ENCODE assay signal across 17 cellular contexts in the genomic region with DNA sequence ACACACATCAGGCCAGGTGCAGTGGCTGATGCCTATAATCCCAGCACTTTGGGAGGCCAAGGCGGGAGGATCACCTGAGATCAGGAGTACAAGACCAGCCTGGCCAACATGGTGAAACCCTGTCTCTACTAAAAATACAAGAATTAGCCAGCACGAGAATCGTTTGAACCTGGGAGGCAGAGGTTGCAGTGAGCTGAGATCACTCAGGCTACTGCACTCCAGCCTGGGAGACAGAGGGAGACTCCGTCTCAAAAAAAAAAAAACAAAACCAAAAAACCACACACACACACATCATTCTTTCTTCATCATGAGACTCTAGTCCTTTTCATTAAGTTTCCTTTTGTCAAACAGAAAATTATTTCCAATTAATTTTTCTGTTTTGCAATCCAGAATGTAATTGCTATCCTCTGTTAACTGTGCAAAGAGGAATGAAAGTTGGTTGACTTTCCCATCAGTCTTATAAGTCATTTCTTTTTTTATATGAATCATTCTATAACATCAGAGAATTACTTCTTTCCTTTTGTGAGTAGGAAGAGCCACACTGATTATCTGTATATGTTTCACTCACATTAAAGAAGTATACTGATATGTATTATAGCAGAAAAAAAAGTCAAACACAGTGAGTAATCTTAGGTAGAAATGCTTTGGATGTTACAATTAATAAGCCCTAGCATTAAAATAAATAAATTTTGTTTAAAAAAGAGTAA. TPM values are rescaled to one million over a fixed set of nuclear protein-coding genes. Genes with fewer than 3 reads are reported as not detected.
DNase-seq lines count a peak whose midpoint lies in the region; ATAC-seq and TF ChIP-seq lines count a peak whose summit lies in the region.
"Had no signal": no experiment of that assay in that cellular context is flagged by ENCODE, and none has a peak within 500 bp of the region (broad histone marks: within the 10 kb centered on the region; RNA-seq: fewer than 3 reads in every experiment).

No MANE protein-coding gene starts in this region.

- peak overlapping the region; percentile 53; the same call in 1 of the 2 replicates for H3K18ac ChIP-seq in IMR-90 (ENCODE audit: low read depth, low read length)

- peak overlapping the region; percentile 59; the same call in 1 of the 3 replicates for H2BK15ac ChIP-seq in IMR-90 (ENCODE audit: low read depth, low read length)

- ATAC-seq in activated T-cell treated with anti-CD3 and anti-CD28 coated beads, Interleukin-2, amount 50 U/mL, for 72 hours (replicated peaks in 1 of 2), result peak; percentile 53 to 58
- no peak for ATAC-seq in IMR-90 (ENCODE audit: low read depth)
- ATAC-seq in stimulated activated effector memory CD8-positive, alpha-beta T cell treated with anti-CD3 and anti-CD28 coated beads, Interleukin-12 subunit alpha, Interleukin-12 subunit beta, amount 100 ng/mL, for 72 hours, result peak; percentile 34
- ATAC-seq in right lobe of liver, result no peak
- ATAC-seq in GM18907 (IDR thresholded peaks at IDR 0.05; ENCODE audit: unreplicated experiment), result no peak

- WGBS in IMR-90 (ENCODE audit: extremely low coverage in 2 of 2, insufficient read length in 1 of 2), 2 experiments, result 100% methylated on average over 1 of the region's 4 CpGs; no CpG with 5 or more reads in 1 of the 2 experiments
- WGBS in right lobe of liver (ENCODE audit: insufficient coverage, low coverage, low lambda C conversion rate, missing lambda C conversion rate), result 65% methylated on average over 4 of the region's 4 CpGs

- H4K91ac ChIP-seq in IMR-90 (ENCODE audit: insufficient read depth, low read depth, low read length), result no peak overlapping the region

- H3K9me3 Mint-ChIP-seq in activated T-cell treated with anti-CD3 and anti-CD28 coated beads, Interleukin-2, amount 50 U/mL, for 72 hours, result no peaks in the 10 kb centered on the region
- peaks cover 5% of the 10 kb centered on the region for H3K9me3 Mint-ChIP-seq in activated T-helper 2 cell treated with anti-CD3 and anti-CD28 coated beads, Interferon-gamma antibody, Interleukin-2, Interleukin-4, amounts not matched to agents 10 μg/mL and 5 μg/mL and 100 μg/mL, durations not matched to agents 14 hours and 24 hours and 36 hours
- no peaks in the 10 kb centered on the region for H3K9me3 Mint-ChIP-seq in stimulated activated effector memory CD8-positive, alpha-beta T cell treated with anti-CD3 and anti-CD28 coated beads, Interleukin-12 subunit alpha, Interleukin-12 subunit beta, amount 100 ng/mL, for 72 hours

- H2AFZ ChIP-seq in IMR-90 (replicated peaks; ENCODE audit: low read length, poor library complexity), result no peak overlapping the region

- H3K36me3 ChIP-seq in IMR-90 (ENCODE audit: control insufficient read depth, insufficient read depth, low read length), result no peaks in the 10 kb centered on the region
- no peaks in the 10 kb centered on the region for H3K36me3 ChIP-seq in right lobe of liver

- H3K79me1 ChIP-seq in IMR-90 (ENCODE audit: low read depth in 1 of 2, low read length in 2 of 2), result no peaks in the 10 kb centered on the region

- POLR2A ChIA-PET in IMR-90 (lab: Charles Lee; ENCODE audit: unreplicated experiment), result no interaction called here

- peak overlapping the region; percentile 50 for H3K27ac Mint-ChIP-seq in activated T-cell treated with anti-CD3 and anti-CD28 coated beads, Interleukin-2, amount 50 U/mL, for 72 hours
- H3K27ac Mint-ChIP-seq in activated T-helper 2 cell treated with anti-CD3 and anti-CD28 coated beads, Interferon-gamma antibody, Interleukin-2, Interleukin-4, amounts not matched to agents 10 μg/mL and 5 μg/mL and 100 μg/mL, durations not matched to agents 14 hours and 24 hours and 36 hours, result peak overlapping the region; percentile 70
- H3K27ac Mint-ChIP-seq in stimulated activated effector memory CD8-positive, alpha-beta T cell treated with anti-CD3 and anti-CD28 coated beads, Interleukin-12 subunit alpha, Interleukin-12 subunit beta, amount 100 ng/mL, for 72 hours, result no peak overlapping the region
- H3K27ac Mint-ChIP-seq: CD14-positive monocyte had no signal

- H4K20me1 ChIP-seq in IMR-90 (ENCODE audit: insufficient read depth, low read length), result no peaks in the 10 kb centered on the region

- H3K4ac ChIP-seq in IMR-90 (ENCODE audit: low read depth, low read length), result no peak overlapping the region

- no peak overlapping the region for H2BK5ac ChIP-seq in IMR-90 (ENCODE audit: low read depth, low read length, poor library complexity, severe bottlenecking)

- no peak overlapping the region for H3K23ac ChIP-seq in IMR-90 (ENCODE audit: low read depth, low read length)

- dilution Hi-C loops in IMR-90 (cut with HindIII; ENCODE audit: low sequenced_read_pairs, unreplicated experiment), result no loop called here

- H2BK120ac ChIP-seq in IMR-90 (ENCODE audit: low read depth, low read length), result no peak overlapping the region

- no peak overlapping the region for H3K14ac ChIP-seq in IMR-90 (replicated peaks; ENCODE audit: low read depth, low read length)

- TF ChIP-seq CTCF in IMR-90 (conservative IDR thresholded peaks at IDR 0.05; ENCODE audit: low read depth, low read length), result no peak
- TF ChIP-seq CTCF in right lobe of liver (IDR thresholded peaks at IDR 0.05), result no peak

- no peak overlapping the region; the same call in 1 of the 2 replicates for H3K4me2 ChIP-seq in IMR-90 (ENCODE audit: low read depth, low read length)

- 0 out of 4 replicates have a peak overlapping the region, but pooled peaks of 1 of the 2 experiments have one; percentile 39 for H4K8ac ChIP-seq in IMR-90 (ENCODE audit: low read depth in 2 of 2, low read length in 2 of 2)

- peaks cover 0 to 1% of the 10 kb centered on the region in 2 donors for H3K36me3 Mint-ChIP-seq in activated T-cell treated with anti-CD3 and anti-CD28 coated beads, Interleukin-2, amount 50 U/mL, for 72 hours (ENCODE audit: insufficient read depth in 2 of 2)
- H3K36me3 Mint-ChIP-seq in activated T-helper 2 cell treated with anti-CD3 and anti-CD28 coated beads, Interferon-gamma antibody, Interleukin-2, Interleukin-4, amounts not matched to agents 10 μg/mL and 5 μg/mL and 100 μg/mL, durations not matched to agents 14 hours and 24 hours and 36 hours (ENCODE audit: low read depth), result peaks cover 19% of the 10 kb centered on the region
- no peaks in the 10 kb centered on the region for H3K36me3 Mint-ChIP-seq in stimulated activated effector memory CD8-positive, alpha-beta T cell treated with anti-CD3 and anti-CD28 coated beads, Interleukin-12 subunit alpha, Interleukin-12 subunit beta, amount 100 ng/mL, for 72 hours
- H3K36me3 Mint-ChIP-seq: CD14-positive monocyte had no signal

- H2BK20ac ChIP-seq in IMR-90 (ENCODE audit: low read depth, low read length), result no peak overlapping the region

- TF ChIP-seq RAD21 in IMR-90 (IDR thresholded peaks at IDR 0.05; ENCODE audit: low read length), result no peak

- H3K4me3 ChIP-seq in IMR-90 (ENCODE audit: insufficient read depth, low read depth, low read length) (no peak overlapping the region), right lobe of liver (no peak overlapping the region)

- H3K27ac ChIP-seq in IMR-90 (ENCODE audit: insufficient read depth, low read length) (no peak overlapping the region; the same call in 1 of the 2 replicates), right lobe of liver (no peak overlapping the region)

- H3K9me3 ChIP-seq in IMR-90 (ENCODE audit: control insufficient read depth, insufficient read depth, low read length) (no peaks in the 10 kb centered on the region), right lobe of liver (no peaks in the 10 kb centered on the region)

- no peak for DNase-seq in activated T-cell treated with anti-CD3 and anti-CD28 coated beads, Interleukin-2, amount 50 U/mL, for 72 hours
- DNase-seq in activated T-cell treated with anti-CD3 and anti-CD28 coated beads, Interleukin-2, amount 50 U/mL, for 48 hours, result no peak
- DNase-seq in IMR-90, result no peak
- DNase-seq in activated T-helper 2 cell treated with anti-CD3 and anti-CD28 coated beads, Interferon-gamma antibody, Interleukin-2, Interleukin-4, amounts not matched to agents 10 μg/mL and 5 μg/mL and 100 μg/mL, durations not matched to agents 14 hours and 24 hours and 36 hours (ENCODE audit: low spot score), result no peak
- no peak for DNase-seq in stimulated activated effector memory CD8-positive, alpha-beta T cell treated with anti-CD3 and anti-CD28 coated beads, Interleukin-12 subunit alpha, Interleukin-12 subunit beta, amount 100 ng/mL, for 72 hours (ENCODE audit: low spot score in 2 of 2)
- DNase-seq in right lobe of liver, result no peak
- DNase-seq: ACHN, AML-193, DMS 273 treated with DMSO at 0.1 percent for 48 hours, Karpas-422, NCI-H1105, NCI-H1694, NCI-H2107, NCI-H2227 treated with DMSO at 0.1 percent for 48 hours, NCI-H524 had no signal

- H3K56ac ChIP-seq in IMR-90 (ENCODE audit: extremely low read depth, insufficient read depth, low read length), result no peak overlapping the region

- no peak overlapping the region for H2AK5ac ChIP-seq in IMR-90 (ENCODE audit: low read depth, low read length)

- no peaks in the 10 kb centered on the region for H3K9me1 ChIP-seq in IMR-90 (ENCODE audit: insufficient read depth, low read length)

- H3K4me1 ChIP-seq in IMR-90 (ENCODE audit: control insufficient read depth, insufficient read depth, low read length) (peaks cover under 1% of the 10 kb centered on the region), right lobe of liver (no peaks in the 10 kb centered on the region)

- no TSS peak for BruUV-seq in IMR-90 (replicated peaks; lab: Mats Ljungman, UMichigan)

- peaks cover 14% of the 10 kb centered on the region for H3K4me1 Mint-ChIP-seq in activated T-cell treated with anti-CD3 and anti-CD28 coated beads, Interleukin-2, amount 50 U/mL, for 72 hours (ENCODE audit: low read depth)
- peaks cover 29% of the 10 kb centered on the region for H3K4me1 Mint-ChIP-seq in activated T-helper 2 cell treated with anti-CD3 and anti-CD28 coated beads, Interferon-gamma antibody, Interleukin-2, Interleukin-4, amounts not matched to agents 10 μg/mL and 5 μg/mL and 100 μg/mL, durations not matched to agents 14 hours and 24 hours and 36 hours (ENCODE audit: low read depth)
- no peaks in the 10 kb centered on the region for H3K4me1 Mint-ChIP-seq in stimulated activated effector memory CD8-positive, alpha-beta T cell treated with anti-CD3 and anti-CD28 coated beads, Interleukin-12 subunit alpha, Interleukin-12 subunit beta, amount 100 ng/mL, for 72 hours

- in situ Hi-C loops in IMR-90 (cut with MboI; ENCODE audit: low sequenced_read_pairs), result no loop called here

- no peak for TF ChIP-seq POLR2A in IMR-90 (IDR thresholded peaks at IDR 0.05; ENCODE audit: low read depth, low read length)
- TF ChIP-seq POLR2A in right lobe of liver (IDR thresholded peaks at IDR 0.05), result no peak

- peak overlapping the region; percentile 27 to 79 for H3K4me3 Mint-ChIP-seq in activated T-cell treated with anti-CD3 and anti-CD28 coated beads, Interleukin-2, amount 50 U/mL, for 72 hours
- H3K4me3 Mint-ChIP-seq in activated T-helper 2 cell treated with anti-CD3 and anti-CD28 coated beads, Interferon-gamma antibody, Interleukin-2, Interleukin-4, amounts not matched to agents 10 μg/mL and 5 μg/mL and 100 μg/mL, durations not matched to agents 14 hours and 24 hours and 36 hours (ENCODE audit: low read depth), result no peak overlapping the region
- no peak overlapping the region for H3K4me3 Mint-ChIP-seq in stimulated activated effector memory CD8-positive, alpha-beta T cell treated with anti-CD3 and anti-CD28 coated beads, Interleukin-12 subunit alpha, Interleukin-12 subunit beta, amount 100 ng/mL, for 72 hours
- H3K4me3 Mint-ChIP-seq: CD14-positive monocyte had no signal

- CTCF ChIA-PET in IMR-90 (lab: Yijun Ruan, JAX), result no interaction called here

- H3K9ac ChIP-seq in IMR-90 (ENCODE audit: low read depth, low read length), result no peak overlapping the region

- intact Hi-C loops in IMR-90 (cut with micrococcal nuclease), result no loop called here
- intact Hi-C loops in activated T-helper 2 cell treated with anti-CD3 and anti-CD28 coated beads, Interferon-gamma antibody, Interleukin-2, Interleukin-4, amounts not matched to agents 10 μg/mL and 5 μg/mL and 100 μg/mL, durations not matched to agents 14 hours and 24 hours and 36 hours (cut with micrococcal nuclease), result loop anchor here (2.0 kb wide), 1 partner anchor 24 kb away; no protein-coding TSS in a partner anchor
- intact Hi-C loops in right lobe of liver (cut with DNase I), result no loop called here

- no peak overlapping the region for H4K5ac ChIP-seq in IMR-90 (ENCODE audit: low read depth, low read length)

- no peaks in the 10 kb centered on the region for H3K27me3 Mint-ChIP-seq in activated T-cell treated with anti-CD3 and anti-CD28 coated beads, Interleukin-2, amount 50 U/mL, for 72 hours (ENCODE audit: low read depth)
- no peaks in the 10 kb centered on the region for H3K27me3 Mint-ChIP-seq in activated T-helper 2 cell treated with anti-CD3 and anti-CD28 coated beads, Interferon-gamma antibody, Interleukin-2, Interleukin-4, amounts not matched to agents 10 μg/mL and 5 μg/mL and 100 μg/mL, durations not matched to agents 14 hours and 24 hours and 36 hours (ENCODE audit: low read depth)

- no peak overlapping the region for H2AK9ac ChIP-seq in IMR-90 (replicated peaks; ENCODE audit: low read depth, low read length, poor library complexity)

- H3K27me3 ChIP-seq in IMR-90 (ENCODE audit: control insufficient read depth, insufficient read depth, low read length) (no peaks in the 10 kb centered on the region), right lobe of liver (no peaks in the 10 kb centered on the region)

RNA-seq across cellular contexts. Expression of a gene that starts 52.2 kb away (rescaled TPM):
- under 1 TPM; 0.12 TPM for total RNA-seq in activated T-cell treated with anti-CD3 and anti-CD28 coated beads, Interleukin-2, amount 50 U/mL, for 72 hours
- total RNA-seq in IMR-90 (2012; rRNA removed) (not detected in 2 replicates), right lobe of liver (1 to 10 TPM in 3 of 6 experiments, under 1 TPM in 2, not detected in 1; 0.50 to 3.0 (median 1.6) TPM)
- polyA plus RNA-seq in IMR-90 (2012; rRNA removed), result not detected in 2 replicates
- not detected in 2 replicates for polyA plus RNA-seq in IMR-90 (2012; cell fraction: cytosol; rRNA removed)
- polyA plus RNA-seq in IMR-90 (2012; cell fraction: nucleus; rRNA removed; ENCODE audit: low replicate concordance), result not detected in 2 replicates
- 0.48 and 0.53 TPM in 2 replicates for total RNA-seq in activated T-helper 2 cell treated with anti-CD3 and anti-CD28 coated beads, Interferon-gamma antibody, Interleukin-2, Interleukin-4, amounts not matched to agents 10 μg/mL and 5 μg/mL and 100 μg/mL, durations not matched to agents 14 hours and 24 hours and 36 hours
- polyA plus RNA-seq: CD14-positive monocyte had no signal

Comparison
In these comparisons a context has a peak if more than half of its experiments do, and no peak if none do; other contexts are left out.
1. ATAC-seq: peak in activated T-cell treated with anti-CD3 and anti-CD28 coated beads, Interleukin-2, amount 50 U/mL, for 72 hours (2 of 2) and stimulated activated effector memory CD8-positive, alpha-beta T cell treated with anti-CD3 and anti-CD28 coated beads, Interleukin-12 subunit alpha, Interleukin-12 subunit beta, amount 100 ng/mL, for 72 hours (single experiment); none in IMR-90 (single experiment), right lobe of liver (0 of 4) and GM18907 (single experiment).
2. H3K4me3 Mint-ChIP-seq: peak in activated T-cell treated with anti-CD3 and anti-CD28 coated beads, Interleukin-2, amount 50 U/mL, for 72 hours (2 of 2); none in activated T-helper 2 cell treated with anti-CD3 and anti-CD28 coated beads, Interferon-gamma antibody, Interleukin-2, Interleukin-4, amounts not matched to agents 10 μg/mL and 5 μg/mL and 100 μg/mL, durations not matched to agents 14 hours and 24 hours and 36 hours (single experiment) and stimulated activated effector memory CD8-positive, alpha-beta T cell treated with anti-CD3 and anti-CD28 coated beads, Interleukin-12 subunit alpha, Interleukin-12 subunit beta, amount 100 ng/mL, for 72 hours (single experiment).